Comparison of ENCODE assay signal across 3 cellular contexts in the genomic region with DNA sequence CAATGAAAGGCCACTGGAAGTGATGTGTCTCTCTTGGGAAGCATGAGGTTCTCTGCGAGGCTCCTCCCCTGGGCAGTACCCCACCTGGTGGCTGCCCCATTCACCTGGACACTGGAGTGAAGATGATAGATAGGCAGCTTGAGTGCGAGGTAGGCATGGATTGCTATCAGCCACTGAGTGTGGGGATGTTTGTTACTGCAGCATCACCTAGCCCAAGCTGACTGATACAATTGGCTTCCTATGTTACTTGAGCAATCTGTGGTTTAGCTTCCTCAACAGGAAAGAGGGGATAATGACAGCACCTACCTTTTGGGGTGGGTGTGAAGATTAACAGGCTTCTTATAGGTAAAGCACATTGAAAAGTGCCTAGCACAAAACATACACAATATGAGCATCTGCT.
TF ChIP-seq lines count a peak whose summit lies in the region.

No MANE protein-coding gene starts in this region.

TF ChIP-seq in HepG2, 621 proteins besides CTCF, POLR2A, EP300 and RAD21 (continues in another document):
- TF ChIP-seq SP2 (CRISPR knock-in tag; IDR thresholded peaks at IDR 0.05): no peak
- TF ChIP-seq RBAK (CRISPR knock-in tag; IDR thresholded peaks at IDR 0.05): peak; percentile 95
- TF ChIP-seq, protein P1, sequence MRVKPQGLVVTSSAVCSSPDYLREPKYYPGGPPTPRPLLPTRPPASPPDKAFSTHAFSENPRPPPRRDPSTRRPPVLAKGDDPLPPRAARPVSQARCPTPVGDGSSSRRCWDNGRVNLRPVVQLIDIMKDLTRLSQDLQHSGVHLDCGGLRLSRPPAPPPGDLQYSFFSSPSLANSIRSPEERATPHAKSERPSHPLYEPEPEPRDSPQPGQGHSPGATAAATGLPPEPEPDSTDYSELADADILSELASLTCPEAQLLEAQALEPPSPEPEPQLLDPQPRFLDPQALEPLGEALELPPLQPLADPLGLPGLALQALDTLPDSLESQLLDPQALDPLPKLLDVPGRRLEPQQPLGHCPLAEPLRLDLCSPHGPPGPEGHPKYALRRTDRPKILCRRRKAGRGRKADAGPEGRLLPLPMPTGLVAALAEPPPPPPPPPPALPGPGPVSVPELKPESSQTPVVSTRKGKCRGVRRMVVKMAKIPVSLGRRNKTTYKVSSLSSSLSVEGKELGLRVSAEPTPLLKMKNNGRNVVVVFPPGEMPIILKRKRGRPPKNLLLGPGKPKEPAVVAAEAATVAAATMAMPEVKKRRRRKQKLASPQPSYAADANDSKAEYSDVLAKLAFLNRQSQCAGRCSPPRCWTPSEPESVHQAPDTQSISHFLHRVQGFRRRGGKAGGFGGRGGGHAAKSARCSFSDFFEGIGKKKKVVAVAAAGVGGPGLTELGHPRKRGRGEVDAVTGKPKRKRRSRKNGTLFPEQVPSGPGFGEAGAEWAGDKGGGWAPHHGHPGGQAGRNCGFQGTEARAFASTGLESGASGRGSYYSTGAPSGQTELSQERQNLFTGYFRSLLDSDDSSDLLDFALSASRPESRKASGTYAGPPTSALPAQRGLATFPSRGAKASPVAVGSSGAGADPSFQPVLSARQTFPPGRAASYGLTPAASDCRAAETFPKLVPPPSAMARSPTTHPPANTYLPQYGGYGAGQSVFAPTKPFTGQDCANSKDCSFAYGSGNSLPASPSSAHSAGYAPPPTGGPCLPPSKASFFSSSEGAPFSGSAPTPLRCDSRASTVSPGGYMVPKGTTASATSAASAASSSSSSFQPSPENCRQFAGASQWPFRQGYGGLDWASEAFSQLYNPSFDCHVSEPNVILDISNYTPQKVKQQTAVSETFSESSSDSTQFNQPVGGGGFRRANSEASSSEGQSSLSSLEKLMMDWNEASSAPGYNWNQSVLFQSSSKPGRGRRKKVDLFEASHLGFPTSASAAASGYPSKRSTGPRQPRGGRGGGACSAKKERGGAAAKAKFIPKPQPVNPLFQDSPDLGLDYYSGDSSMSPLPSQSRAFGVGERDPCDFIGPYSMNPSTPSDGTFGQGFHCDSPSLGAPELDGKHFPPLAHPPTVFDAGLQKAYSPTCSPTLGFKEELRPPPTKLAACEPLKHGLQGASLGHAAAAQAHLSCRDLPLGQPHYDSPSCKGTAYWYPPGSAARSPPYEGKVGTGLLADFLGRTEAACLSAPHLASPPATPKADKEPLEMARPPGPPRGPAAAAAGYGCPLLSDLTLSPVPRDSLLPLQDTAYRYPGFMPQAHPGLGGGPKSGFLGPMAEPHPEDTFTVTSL (CRISPR knock-in tag; IDR thresholded peaks at IDR 0.05; ENCODE audit: borderline replicate concordance): no peak
- no peak for TF ChIP-seq KDM3A (CRISPR knock-in tag; IDR thresholded peaks at IDR 0.05; ENCODE audit: low read depth)
- TF ChIP-seq ZNF230 (CRISPR knock-in tag; IDR thresholded peaks at IDR 0.05): no peak
- peak; percentile 99 for TF ChIP-seq ZNF12 (CRISPR knock-in tag; IDR thresholded peaks at IDR 0.05)
- TF ChIP-seq, protein P2, sequence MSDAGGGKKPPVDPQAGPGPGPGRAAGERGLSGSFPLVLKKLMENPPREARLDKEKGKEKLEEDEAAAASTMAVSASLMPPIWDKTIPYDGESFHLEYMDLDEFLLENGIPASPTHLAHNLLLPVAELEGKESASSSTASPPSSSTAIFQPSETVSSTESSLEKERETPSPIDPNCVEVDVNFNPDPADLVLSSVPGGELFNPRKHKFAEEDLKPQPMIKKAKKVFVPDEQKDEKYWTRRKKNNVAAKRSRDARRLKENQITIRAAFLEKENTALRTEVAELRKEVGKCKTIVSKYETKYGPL (CRISPR knock-in tag; IDR thresholded peaks at IDR 0.05): no peak

TF ChIP-seq in K562, 482 proteins besides CTCF, POLR2A, EP300 and RAD21 (continues in another document):
- no peak for TF ChIP-seq FOXJ3 (CRISPR knock-in tag; IDR thresholded peaks at IDR 0.05)
- peak; percentile 46 for TF ChIP-seq RBM25 (IDR thresholded peaks at IDR 0.05; ENCODE audit: low read depth, low read length, severe bottlenecking)
- TF ChIP-seq ZNF699 (CRISPR knock-in tag; IDR thresholded peaks at IDR 0.05; ENCODE audit: insufficient replicate concordance): no peak
- no peak for TF ChIP-seq PREB (CRISPR knock-in tag; IDR thresholded peaks at IDR 0.05)
- no peak for TF ChIP-seq HNRNPUL1 (IDR thresholded peaks at IDR 0.05; ENCODE audit: low read length)
- TF ChIP-seq, protein P3, sequence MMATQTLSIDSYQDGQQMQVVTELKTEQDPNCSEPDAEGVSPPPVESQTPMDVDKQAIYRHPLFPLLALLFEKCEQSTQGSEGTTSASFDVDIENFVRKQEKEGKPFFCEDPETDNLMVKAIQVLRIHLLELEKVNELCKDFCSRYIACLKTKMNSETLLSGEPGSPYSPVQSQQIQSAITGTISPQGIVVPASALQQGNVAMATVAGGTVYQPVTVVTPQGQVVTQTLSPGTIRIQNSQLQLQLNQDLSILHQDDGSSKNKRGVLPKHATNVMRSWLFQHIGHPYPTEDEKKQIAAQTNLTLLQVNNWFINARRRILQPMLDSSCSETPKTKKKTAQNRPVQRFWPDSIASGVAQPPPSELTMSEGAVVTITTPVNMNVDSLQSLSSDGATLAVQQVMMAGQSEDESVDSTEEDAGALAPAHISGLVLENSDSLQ (IDR thresholded peaks at IDR 0.05): no peak
- TF ChIP-seq BRD9 (IDR thresholded peaks at IDR 0.05; ENCODE audit: low read depth, partially characterized antibody): no peak
- TF ChIP-seq YBX1 (IDR thresholded peaks at IDR 0.05): no peak
- no peak for TF ChIP-seq TEAD2 (tag; IDR thresholded peaks at IDR 0.05)
- TF ChIP-seq, protein P4, sequence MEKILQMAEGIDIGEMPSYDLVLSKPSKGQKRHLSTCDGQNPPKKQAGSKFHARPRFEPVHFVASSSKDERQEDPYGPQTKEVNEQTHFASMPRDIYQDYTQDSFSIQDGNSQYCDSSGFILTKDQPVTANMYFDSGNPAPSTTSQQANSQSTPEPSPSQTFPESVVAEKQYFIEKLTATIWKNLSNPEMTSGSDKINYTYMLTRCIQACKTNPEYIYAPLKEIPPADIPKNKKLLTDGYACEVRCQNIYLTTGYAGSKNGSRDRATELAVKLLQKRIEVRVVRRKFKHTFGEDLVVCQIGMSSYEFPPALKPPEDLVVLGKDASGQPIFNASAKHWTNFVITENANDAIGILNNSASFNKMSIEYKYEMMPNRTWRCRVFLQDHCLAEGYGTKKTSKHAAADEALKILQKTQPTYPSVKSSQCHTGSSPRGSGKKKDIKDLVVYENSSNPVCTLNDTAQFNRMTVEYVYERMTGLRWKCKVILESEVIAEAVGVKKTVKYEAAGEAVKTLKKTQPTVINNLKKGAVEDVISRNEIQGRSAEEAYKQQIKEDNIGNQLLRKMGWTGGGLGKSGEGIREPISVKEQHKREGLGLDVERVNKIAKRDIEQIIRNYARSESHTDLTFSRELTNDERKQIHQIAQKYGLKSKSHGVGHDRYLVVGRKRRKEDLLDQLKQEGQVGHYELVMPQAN (IDR thresholded peaks at IDR 0.05; ENCODE audit: borderline replicate concordance): no peak
- TF ChIP-seq CCNT2 (IDR thresholded peaks at IDR 0.05; ENCODE audit: borderline replicate concordance, extremely low read depth, insufficient read length, low read depth, low read length): no peak
- no peak for TF ChIP-seq HDAC1 (IDR thresholded peaks at IDR 0.05)
- no peak for TF ChIP-seq MYC (IDR thresholded peaks at IDR 0.05; ENCODE audit: low read depth, low read length)
- TF ChIP-seq MYC (CRISPR knock-in tag; IDR thresholded peaks at IDR 0.05; ENCODE audit: borderline replicate concordance, low read depth): no peak
- no peak for TF ChIP-seq FIP1L1 (IDR thresholded peaks at IDR 0.05; ENCODE audit: low read depth, low read length, poor library complexity, severe bottlenecking)
- TF ChIP-seq BCOR (IDR thresholded peaks at IDR 0.05): peak; percentile 54; the same call in 1 of the 2 replicates

TF ChIP-seq in H1, 55 proteins besides CTCF, POLR2A, EP300 and RAD21:
- TF ChIP-seq KDM1A (IDR thresholded peaks at IDR 0.05; ENCODE audit: borderline replicate concordance, low read length): peak; percentile 58; the same call in 1 of the 2 replicates
- TF ChIP-seq EGR1 (IDR thresholded peaks at IDR 0.05; ENCODE audit: borderline replicate concordance, low read depth, low read length): no peak
TF ChIP-seq in H1: peak in this region for 1.
